ENCODE assay signal across 9 cellular contexts in the genomic region with DNA sequence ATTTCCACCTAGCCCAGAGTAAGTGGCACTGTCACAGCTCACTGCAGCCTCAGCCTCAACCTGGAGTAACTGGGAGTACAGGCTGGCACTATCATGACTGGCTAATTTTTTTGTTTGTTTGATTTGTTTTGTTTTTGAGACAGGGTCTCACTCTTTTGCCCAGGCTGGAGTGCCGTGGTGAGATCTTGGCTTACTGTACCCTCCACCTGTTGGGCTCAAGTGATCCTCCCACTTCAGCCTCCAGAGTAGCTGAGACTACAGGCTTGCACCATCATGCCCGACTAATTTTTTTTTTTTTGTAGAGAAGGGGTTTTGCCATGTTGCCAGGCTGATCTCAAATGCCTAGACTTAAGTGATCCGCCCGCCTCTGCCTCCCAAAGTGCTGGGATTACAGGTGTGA. TPM values are rescaled to one million over a fixed set of nuclear protein-coding genes. Genes with fewer than 3 reads are reported as not detected.
DNase-seq lines count a peak whose midpoint lies in the region; ATAC-seq, FAIRE-seq and TF ChIP-seq lines count a peak whose summit lies in the region.
"Had no signal": no experiment of that assay in that cellular context is flagged by ENCODE, and none has a peak within 500 bp of the region (broad histone marks: within the 10 kb centered on the region; RNA-seq: fewer than 3 reads in every experiment).

No MANE protein-coding gene starts in this region.

- H3K27me3 ChIP-seq in GM12878 (replicated peaks in 1 of 2; ENCODE audit: control insufficient read depth in 2 of 2, insufficient read depth in 2 of 2, low read length in 1 of 2) (no peaks in the 10 kb centered on the region), neuron (ENCODE audit: insufficient read depth, low read length) (no peaks in the 10 kb centered on the region)
- H3K27me3 ChIP-seq: colonic mucosa, pancreas had no signal

- H3K36me3 ChIP-seq in ES-I3 (ENCODE audit: insufficient read depth, low read length) (no peaks in the 10 kb centered on the region), GM12878 (ENCODE audit: control insufficient read depth in 2 of 2, insufficient read depth in 2 of 2, low read length in 1 of 2) (no peaks in the 10 kb centered on the region), neuron (ENCODE audit: insufficient read depth, low read length) (no peaks in the 10 kb centered on the region)
- H3K36me3 ChIP-seq: colonic mucosa, pancreas had no signal

- H4K20me1 ChIP-seq in GM12878 (ENCODE audit: control insufficient read depth, insufficient read depth): no peaks in the 10 kb centered on the region

- intact Hi-C loops in GM12878 (cut with micrococcal nuclease; ENCODE audit: unreplicated experiment): loop anchor here (2.0 to 10.0 kb wide), 7 partner anchors 27 to 435 kb away; partner anchors contain the start of gene TMCO1

- CTCF ChIA-PET in GM12878 (lab: Yijun Ruan, JAX): interaction anchor here (0.8 to 4.6 kb wide), 15 partner anchors 8 to 230 kb away, joined by 3 to 36 read pairs (median 6); partner anchors contain the start of gene TMCO1

- SMC1A ChIA-PET in GM12878 (lab: Charles Lee; ENCODE audit: uncharacterized antibody, unreplicated experiment): interaction anchor here (1.1 to 9.4 kb wide), 14 partner anchors 9 to 144 kb away, joined by 3 to 145 read pairs (median 16); partner anchors contain the start of gene TMCO1

- no peak for DNase-seq in Jurkat, Clone E6-1 (ENCODE audit: low read depth, low spot score)
- DNase-seq in GM12878 (ENCODE audit: low read depth, low spot score) (no peak), glomerular visceral epithelial cell (ENCODE audit: extremely low spot score) (no peak)
- DNase-seq in activated CD8-positive, alpha-beta memory T cell treated with anti-CD3 and anti-CD28 coated beads, Interleukin-2, amount 50 U/mL, for 48 hours: no peak
- DNase-seq: colonic mucosa, pancreas had no signal

- RAD21 ChIA-PET in GM12878 (lab: Charles Lee; ENCODE audit: unreplicated experiment): interaction anchor here (1.0 to 5.6 kb wide), 11 partner anchors 16 to 132 kb away, joined by 3 to 73 read pairs (median 10); partner anchors contain the start of genes ALDH9A1 and TMCO1

- no peak overlapping the region for H2AFZ ChIP-seq in GM12878 (ENCODE audit: control insufficient read depth, low read depth, low read length)
- H2AFZ ChIP-seq in neuron (ENCODE audit: low read depth, low read length): no peak overlapping the region

- peaks cover 20% of the 10 kb centered on the region for H3K4me1 ChIP-seq in ES-I3 (ENCODE audit: insufficient read depth, low read length)
- H3K4me1 ChIP-seq in GM12878 (ENCODE audit: control insufficient read depth, insufficient read depth, low read length): no peaks in the 10 kb centered on the region; the same call in 1 of the 2 replicates
- peaks cover 10% of the 10 kb centered on the region for H3K4me1 ChIP-seq in neuron (ENCODE audit: insufficient read depth, low read length)

- TF ChIP-seq POLR2A in GM12878 (IDR thresholded peaks at IDR 0.05; ENCODE audit: low read depth, low read length): no peak

- FAIRE-seq in GM12878 (lab: Jason Lieb, UNC): no peak
- FAIRE-seq: pancreas had no signal

- H3K9me3 ChIP-seq in ES-I3 (ENCODE audit: control insufficient read depth, insufficient read depth, low read length) (no peaks in the 10 kb centered on the region), GM12878 (replicated peaks; ENCODE audit: control insufficient read depth, insufficient read depth, low read length) (no peaks in the 10 kb centered on the region), neuron (ENCODE audit: low read length) (no peaks in the 10 kb centered on the region)
- H3K9me3 ChIP-seq: colonic mucosa, pancreas had no signal

- WGBS in GM12878 (ENCODE audit: insufficient coverage, insufficient replicate concordance, low lambda C conversion rate, missing lambda C conversion rate): 100% methylated on average over 4 of the region's 4 CpGs

- peak overlapping the region; percentile 92; the same call in 1 of the 2 replicates for H3K9ac ChIP-seq in ES-I3 (ENCODE audit: low read depth, low read length)
- H3K9ac ChIP-seq in GM12878 (ENCODE audit: control insufficient read depth, insufficient read depth, low read length): no peak overlapping the region; the same call in 1 of the 2 replicates

- no peak for TF ChIP-seq EP300 in GM12878 (IDR thresholded peaks at IDR 0.05; ENCODE audit: borderline replicate concordance in 1 of 2, control insufficient read depth in 1 of 2, low read depth in 2 of 2, low read length in 2 of 2)

- in situ Hi-C loops in GM12878 (cut with MboI): loop anchor here (5.0 kb wide), 1 partner anchor 63 kb away; the partner anchor contains the start of gene TMCO1

- ATAC-seq in GM12878 (no peak), GM21447 (IDR thresholded peaks at IDR 0.05; ENCODE audit: unreplicated experiment) (no peak)
- ATAC-seq: pancreas had no signal

- peak overlapping the region; percentile 94 for H3K4me3 ChIP-seq in Jurkat, Clone E6-1 (ENCODE audit: low read length)
- H3K4me3 ChIP-seq in GM12878 (peak overlapping the region; percentile 86; the same call in 1 of the 2 replicates), neuron (ENCODE audit: low read length) (peak overlapping the region; percentile 88)

- peak overlapping the region; percentile 80 for H3K4me2 ChIP-seq in GM12878 (ENCODE audit: control insufficient read depth, insufficient read depth)

- no peak for TF ChIP-seq CTCF in GM12878 (IDR thresholded peaks at IDR 0.05 in 2 of 3, conservative IDR thresholded peaks at IDR 0.05 in 1 of 3; ENCODE audit: control insufficient read depth in 2 of 3, extremely low read depth in 1 of 3, insufficient read depth in 1 of 3, low read depth in 3 of 3, low read length in 3 of 3)

- H3K27ac ChIP-seq in GM12878 (ENCODE audit: control insufficient read depth, insufficient read depth): peak overlapping the region; percentile 86; the same call in 1 of the 2 replicates

- BruUV-seq in GM12878 (replicated peaks; lab: Mats Ljungman, UMichigan): no TSS peak

- TF ChIP-seq RAD21 in GM12878 (IDR thresholded peaks at IDR 0.05; ENCODE audit: insufficient read depth, low read depth, low read length): no peak

- peaks cover 70% of the 10 kb centered on the region for H3K79me2 ChIP-seq in GM12878 (ENCODE audit: control insufficient read depth, insufficient read depth, low read length)

- POLR2A ChIA-PET in GM12878 (lab: Charles Lee): interaction anchor here (0.6 to 4.2 kb wide), 12 partner anchors 8 to 404 kb away, joined by 3 to 44 read pairs (median 8); partner anchors contain the start of gene TMCO1

TF ChIP-seq in GM12878, 131 proteins besides CTCF, POLR2A, EP300 and RAD21:
- no peak for TF ChIP-seq CHD1 (IDR thresholded peaks at IDR 0.05; ENCODE audit: low read depth, low read length)
- TF ChIP-seq CHD4 (IDR thresholded peaks at IDR 0.05): no peak
- TF ChIP-seq YBX1 (IDR thresholded peaks at IDR 0.05): no peak
- no peak for TF ChIP-seq USF2 (IDR thresholded peaks at IDR 0.05; ENCODE audit: borderline replicate concordance, low read depth, low read length)
- TF ChIP-seq POLR2AphosphoS5 (IDR thresholded peaks at IDR 0.05; ENCODE audit: low read length): no peak

RNA-seq across cellular contexts. Expression of gene UCK2, which starts 2.5 kb away (rescaled TPM):
- 101 TPM for polyA plus RNA-seq in Jurkat, Clone E6-1 (2012; ENCODE audit: insufficient read depth, insufficient read length)
- 49.7 and 55.2 TPM in 2 replicates for total RNA-seq in GM12878 (2013; cell fraction: nucleolus; rRNA removed)
- total RNA-seq in GM12878 (2014; rRNA removed) (99.9 and 105 TPM in 2 replicates), GM12878 (2014; rRNA removed; fragmentation: Illumina TruSeq; extraction: Trizol) (55.3 and 57.0 TPM in 2 replicates), GM12878 (2021) (70.9 and 74.0 TPM in 2 replicates)
- 35.8 TPM for polyA plus RNA-seq in GM12878 (2011; ENCODE audit: low read depth)
- polyA plus RNA-seq in GM12878 (2011; rRNA removed) (79.0 and 95.4 TPM in 2 replicates), GM12878 (2014; fragmentation: Illumina TruSeq; extraction: Trizol) (59.0 and 70.7 TPM in 2 replicates), GM12878 (2014; fragmentation: Nextera tagmentation; extraction: Ambion mirVana) (10 to 100 TPM; 67.0 to 74.3 TPM), GM12878 (2014; rRNA removed) (96.3 and 97.0 TPM in 2 replicates), GM12878 (2016; fragmentation: Nextera tagmentation; extraction: Ambion mirVana) (100 to 1,000 TPM in 1 of 2 experiments, 10 to 100 TPM in 1; 97.6 to 106 TPM)
- 117 and 130 TPM in 2 replicates for polyA plus RNA-seq in GM12878 (2011; cell fraction: cytosol; rRNA removed)
- polyA plus RNA-seq in GM12878 (2011; cell fraction: nucleus; rRNA removed): 66.9 and 67.2 TPM in 2 replicates
- polyA plus RNA-seq in GM12878 (2012): 34.8 and 36.4 TPM in 2 replicates
- polyA minus RNA-seq in GM12878 (2011; rRNA and poly(A)+ RNA removed): 129 and 137 TPM in 2 replicates
- polyA minus RNA-seq in GM12878 (2011; cell fraction: cytosol; rRNA and poly(A)+ RNA removed): 42.0 and 46.0 TPM in 2 replicates
- polyA minus RNA-seq in GM12878 (2011; cell fraction: nucleus; rRNA and poly(A)+ RNA removed): 27.6 and 52.4 TPM in 2 replicates
